Comparison of ENCODE assay signal across 28 cellular contexts in genomic region chr6:47262226-47262625, GRCh38.
"Had no signal": no experiment of that assay in that cellular context is flagged by ENCODE, and none has a peak within 500 bp of the region (broad histone marks: within the 10 kb centered on the region; RNA-seq: fewer than 3 reads in every experiment).

No MANE protein-coding gene starts in this region.

- H3K27ac ChIP-seq: adrenal gland, brain microvascular endothelial cell, Peyer's patch had no signal

- DNase-seq: activated B cell treated with CpG ODN at 0.5 μM for 24 hours; activated CD4-positive, alpha-beta memory T cell treated with anti-CD3 and anti-CD28 coated beads for 36 hours; activated CD4-positive, alpha-beta T cell treated with anti-CD3 and anti-CD28 coated beads for 4 hours; activated CD4-positive, alpha-beta T cell treated with anti-CD3 and anti-CD28 coated beads, Interleukin-2, amount 50 U/mL, for 1 hour; activated CD4-positive, CD25-positive, alpha-beta regulatory T cell treated with anti-CD3 and anti-CD28 coated beads, Interleukin-2, amount 50 U/mL, for 72 hours; activated CD8-positive, alpha-beta memory T cell treated with anti-CD3 and anti-CD28 coated beads, Interleukin-2, amount 50 U/mL, for 4 hours; activated gamma-delta T cell treated with Interleukin-2 at 50 U/mL for 16 hours; activated naive CD4-positive, alpha-beta T cell treated with anti-CD3 and anti-CD28 coated beads for 36 hours; activated T-cell treated with anti-CD3 and anti-CD28 coated beads for 4 hours; activated T-cell treated with anti-CD3 and anti-CD28 coated beads, Interleukin-2, amount 50 U/mL, for 4 hours; adrenal gland; brain microvascular endothelial cell; central memory CD4-positive, alpha-beta T cell; MG63; NCI-H1048; NCI-H1105 treated with DMSO at 0.1 percent for 48 hours; NCI-H1436; NCI-H1694; NCI-H1930; NCI-H2081 treated with DMSO at 0.1 percent for 48 hours; NCI-H345; NCI-H524 treated with DMSO at 0.1 percent for 48 hours; Peyer's patch; RPMI8226; SIG-M5; T1000 had no signal

- H3K4me1 ChIP-seq: adrenal gland, Peyer's patch had no signal

- ATAC-seq: activated naive CD4-positive, alpha-beta T cell treated with anti-CD3 and anti-CD28 coated beads, Interleukin-2, amount 50 U/mL, for 72 hours; activated T-cell treated with anti-CD3 and anti-CD28 coated beads, Interleukin-2, amount 50 U/mL, for 4 hours; K562 had no signal

- H3K27me3 ChIP-seq: adrenal gland, brain microvascular endothelial cell, MG63, Peyer's patch had no signal

- H3K9me3 ChIP-seq: adrenal gland, MG63, Peyer's patch had no signal

- H3K4me3 ChIP-seq: adrenal gland, K562, MG63, Peyer's patch had no signal

- H3K36me3 ChIP-seq: adrenal gland, brain microvascular endothelial cell, MG63 had no signal
